Comparison of ENCODE assay signal across 2 cellular contexts in the genomic region with DNA sequence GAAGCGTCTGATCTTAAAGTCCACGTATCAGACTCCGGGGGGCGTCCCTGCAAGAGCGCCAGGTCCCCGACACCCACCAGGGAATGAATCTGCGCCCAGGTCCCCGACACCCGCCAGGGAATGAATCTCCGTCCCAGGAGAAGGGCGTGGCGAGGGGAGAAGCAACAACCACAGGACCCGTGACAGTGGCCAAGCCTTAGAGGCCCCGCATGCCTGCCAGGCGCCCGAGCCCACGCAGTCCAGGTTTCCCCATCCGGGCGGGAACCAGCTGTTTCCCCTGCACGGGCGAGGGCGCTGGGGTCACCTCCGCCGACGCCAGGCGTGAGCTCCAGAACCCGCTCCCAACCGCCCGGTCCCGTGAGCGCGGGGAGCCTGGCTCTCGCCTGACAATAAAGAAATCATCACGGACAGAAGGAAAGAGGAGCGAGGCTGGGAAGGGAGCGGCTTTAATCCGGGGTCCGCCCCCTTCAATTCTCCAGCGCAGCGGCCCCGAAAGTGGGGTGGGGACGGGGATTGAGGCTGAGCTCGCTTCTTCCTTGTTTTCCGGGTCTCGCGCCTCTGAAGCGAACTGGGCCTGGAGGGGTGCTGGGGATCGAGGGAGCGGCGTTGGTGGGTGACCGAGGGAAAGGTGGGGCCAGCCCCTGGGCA.
TF ChIP-seq lines count a peak whose summit lies in the region.

No MANE protein-coding gene starts in this region.

TF ChIP-seq in HCT116, 20 proteins besides CTCF, POLR2A, EP300 and RAD21:
- TF ChIP-seq ZNF274 (IDR thresholded peaks at IDR 0.05; ENCODE audit: low read depth, low read length) (no peak), SRF (IDR thresholded peaks at IDR 0.05; ENCODE audit: low read depth) (no peak), YY1 (IDR thresholded peaks at IDR 0.05; ENCODE audit: extremely low read depth, insufficient replicate concordance, low read depth, low read length) (no peak), EZH2phosphoT487 (IDR thresholded peaks at IDR 0.05; ENCODE audit: borderline replicate concordance) (no peak), SIN3A (IDR thresholded peaks at IDR 0.05; ENCODE audit: low read depth) (no peak)

TF ChIP-seq in HepG2, 621 proteins besides CTCF, POLR2A, EP300 and RAD21:
- TF ChIP-seq MAX (IDR thresholded peaks at IDR 0.05) = no peak
- no peak for TF ChIP-seq ZHX1 (CRISPR knock-in tag; IDR thresholded peaks at IDR 0.05; ENCODE audit: low read depth)
